8 cellular contexts compared by ENCODE assay signal in genomic region chr5:43041131-43041668, GRCh38. TPM values are rescaled to one million over a fixed set of nuclear protein-coding genes. Genes with fewer than 3 reads are reported as not detected.
A peak's percentile ranks its signal among the peaks of the same experiment; 100 is the strongest.
DNase-seq lines count a peak whose midpoint lies in the region; ATAC-seq, FAIRE-seq and TF ChIP-seq lines count a peak whose summit lies in the region.

No MANE protein-coding gene starts in this region.

- H3K4me1 Mint-ChIP-seq in stimulated activated effector memory CD8-positive, alpha-beta T cell treated with anti-CD3 and anti-CD28 coated beads, Interleukin-12 subunit alpha, Interleukin-12 subunit beta, amount 100 ng/mL, for 72 hours = peaks cover 44% of the 10 kb centered on the region

- no peak for TF ChIP-seq POLR2A in GM12892 (IDR thresholded peaks at IDR 0.05; ENCODE audit: low read depth, low read length)

- no peaks in the 10 kb centered on the region for H3K9me3 Mint-ChIP-seq in stimulated activated effector memory CD8-positive, alpha-beta T cell treated with anti-CD3 and anti-CD28 coated beads, Interleukin-12 subunit alpha, Interleukin-12 subunit beta, amount 100 ng/mL, for 72 hours

- peak overlapping the region; percentile 88 for H3K4me3 Mint-ChIP-seq in stimulated activated effector memory CD8-positive, alpha-beta T cell treated with anti-CD3 and anti-CD28 coated beads, Interleukin-12 subunit alpha, Interleukin-12 subunit beta, amount 100 ng/mL, for 72 hours

- ATAC-seq in GM18909 (IDR thresholded peaks at IDR 0.05; ENCODE audit: poor library complexity, unreplicated experiment) = peak; percentile 0
- ATAC-seq in stimulated activated effector memory CD8-positive, alpha-beta T cell treated with anti-CD3 and anti-CD28 coated beads, Interleukin-12 subunit alpha, Interleukin-12 subunit beta, amount 100 ng/mL, for 72 hours = no peak
- ATAC-seq in GM21423 (IDR thresholded peaks at IDR 0.05; ENCODE audit: unreplicated experiment) = no peak
- ATAC-seq in GM19395 (IDR thresholded peaks at IDR 0.05; ENCODE audit: unreplicated experiment) = no peak

- peak overlapping the region; percentile 91 for H3K27ac Mint-ChIP-seq in stimulated activated effector memory CD8-positive, alpha-beta T cell treated with anti-CD3 and anti-CD28 coated beads, Interleukin-12 subunit alpha, Interleukin-12 subunit beta, amount 100 ng/mL, for 72 hours

- DNase-seq in NCI-H526 treated with DMSO at 0.1 percent for 48 hours (lab: John Stamatoyannopoulos, UW) (peak; percentile 81), amniotic epithelial cell (ENCODE audit: low read depth) (peak; percentile 88), hippocampal formation (lab: John Stamatoyannopoulos, UW) (peak; percentile 57 to 70), GM12892 (ENCODE audit: insufficient read length) (no peak)
- no peak for DNase-seq in stimulated activated effector memory CD8-positive, alpha-beta T cell treated with anti-CD3 and anti-CD28 coated beads, Interleukin-12 subunit alpha, Interleukin-12 subunit beta, amount 100 ng/mL, for 72 hours (ENCODE audit: low spot score in 2 of 2)

- H3K36me3 Mint-ChIP-seq in stimulated activated effector memory CD8-positive, alpha-beta T cell treated with anti-CD3 and anti-CD28 coated beads, Interleukin-12 subunit alpha, Interleukin-12 subunit beta, amount 100 ng/mL, for 72 hours = peaks cover 47% of the 10 kb centered on the region

- FAIRE-seq in GM12892 (lab: Jason Lieb, UNC) = no peak

RNA-seq across cellular contexts. Expression of gene ANXA2R, which starts 1.1 kb away (rescaled TPM):
- 0.95 TPM for polyA plus RNA-seq in GM12892 (2012; ENCODE audit: missing spikeins)

Comparison
In these comparisons a context has a peak if more than half of its experiments do, and no peak if none do; other contexts are left out.
1. DNase-seq: peak in NCI-H526 treated with DMSO at 0.1 percent for 48 hours (single experiment), amniotic epithelial cell (single experiment) and hippocampal formation (2 of 2); none in stimulated activated effector memory CD8-positive, alpha-beta T cell treated with anti-CD3 and anti-CD28 coated beads, Interleukin-12 subunit alpha, Interleukin-12 subunit beta, amount 100 ng/mL, for 72 hours (0 of 2) and GM12892 (single experiment).